Comparison of ENCODE assay signal across 23 cellular contexts in the genomic region with DNA sequence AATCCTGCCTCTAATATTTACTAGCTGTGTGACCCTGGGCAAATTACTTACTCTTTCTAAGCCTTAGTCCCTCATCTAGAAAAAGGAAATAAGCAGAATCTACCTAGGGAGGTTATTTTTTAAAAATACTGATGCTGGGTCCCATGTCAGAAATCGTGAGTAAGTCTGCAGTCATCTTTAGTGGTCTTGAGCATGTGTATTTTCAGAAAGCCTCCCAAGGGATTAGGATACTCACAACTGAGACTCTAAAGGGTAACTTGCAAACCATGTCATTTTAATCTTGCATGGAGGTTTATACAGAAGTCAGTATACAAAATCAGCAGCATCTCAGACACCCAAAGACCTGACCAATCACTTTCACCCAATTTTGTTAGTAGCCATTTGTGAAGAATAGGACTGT. TPM values are rescaled to one million over a fixed set of nuclear protein-coding genes. Genes with fewer than 3 reads are reported as not detected.
DNase-seq lines count a peak whose midpoint lies in the region; ATAC-seq lines count a peak whose summit lies in the region.
"Had no signal": no experiment of that assay in that cellular context is flagged by ENCODE, and none has a peak within 500 bp of the region (broad histone marks: within the 10 kb centered on the region; RNA-seq: fewer than 3 reads in every experiment).

No MANE protein-coding gene starts in this region.

- H3K27ac Mint-ChIP-seq in activated T-cell treated with anti-CD3 and anti-CD28 coated beads, Interleukin-2, amount 50 U/mL, for 24 hours: peak overlapping the region; percentile 8
- peak overlapping the region; percentile 68 for H3K27ac Mint-ChIP-seq in memory B cell
- H3K27ac Mint-ChIP-seq in stimulated activated memory B cell treated with anti-CD40 and anti-IgM and Interleukin-4, amounts not matched to agents 10 μg/mL and 1 μg/mL and 100 μg/mL, for 72 hours: peak overlapping the region; percentile 27
- H3K27ac Mint-ChIP-seq in stimulated activated naive B cell treated with anti-CD40 and anti-IgM and Interleukin-4, amounts not matched to agents 10 μg/mL and 1 μg/mL and 100 μg/mL, for 72 hours: no peak overlapping the region

- H3K4me1 Mint-ChIP-seq in activated T-cell treated with anti-CD3 and anti-CD28 coated beads, Interleukin-2, amount 50 U/mL, for 24 hours (ENCODE audit: low read depth): peaks cover 30% of the 10 kb centered on the region
- peaks cover 25% of the 10 kb centered on the region for H3K4me1 Mint-ChIP-seq in activated T-cell treated with anti-CD3 and anti-CD28 coated beads, Interleukin-2, amount 50 U/mL, for 4 hours (ENCODE audit: low read depth)
- peaks cover 2% of the 10 kb centered on the region for H3K4me1 Mint-ChIP-seq in memory B cell
- peaks cover 8% of the 10 kb centered on the region for H3K4me1 Mint-ChIP-seq in stimulated activated memory B cell treated with anti-CD40 and anti-IgM and Interleukin-4, amounts not matched to agents 10 μg/mL and 1 μg/mL and 100 μg/mL, for 72 hours
- H3K4me1 Mint-ChIP-seq in stimulated activated naive B cell treated with anti-CD40 and anti-IgM and Interleukin-4, amounts not matched to agents 10 μg/mL and 1 μg/mL and 100 μg/mL, for 72 hours: peaks cover 0 to 5% of the 10 kb centered on the region in 2 donors

- no peak for ATAC-seq in activated T-cell treated with anti-CD3 and anti-CD28 coated beads, Interleukin-2, amount 50 U/mL, for 4 hours
- ATAC-seq in memory B cell (ENCODE audit: low read depth): no peak
- no peak for ATAC-seq in stimulated activated memory B cell treated with anti-CD40 and anti-IgM and Interleukin-4, amounts not matched to agents 10 μg/mL and 1 μg/mL and 100 μg/mL, for 72 hours
- ATAC-seq in left ventricle myocardium superior: no peak
- no peak for ATAC-seq in stimulated activated naive B cell treated with anti-CD40 and anti-IgM and Interleukin-4, amounts not matched to agents 10 μg/mL and 1 μg/mL and 100 μg/mL, for 72 hours (replicated peaks)
- ATAC-seq: Panc1 had no signal

- no peaks in the 10 kb centered on the region for H3K27me3 Mint-ChIP-seq in activated T-cell treated with anti-CD3 and anti-CD28 coated beads, Interleukin-2, amount 50 U/mL, for 24 hours
- H3K27me3 Mint-ChIP-seq in activated T-cell treated with anti-CD3 and anti-CD28 coated beads, Interleukin-2, amount 50 U/mL, for 4 hours (ENCODE audit: low read depth): no peaks in the 10 kb centered on the region
- H3K27me3 Mint-ChIP-seq in memory B cell: no peaks in the 10 kb centered on the region
- no peaks in the 10 kb centered on the region for H3K27me3 Mint-ChIP-seq in stimulated activated memory B cell treated with anti-CD40 and anti-IgM and Interleukin-4, amounts not matched to agents 10 μg/mL and 1 μg/mL and 100 μg/mL, for 72 hours
- no peaks in the 10 kb centered on the region for H3K27me3 Mint-ChIP-seq in stimulated activated naive B cell treated with anti-CD40 and anti-IgM and Interleukin-4, amounts not matched to agents 10 μg/mL and 1 μg/mL and 100 μg/mL, for 72 hours
- H3K27me3 Mint-ChIP-seq: CD4-positive, CD25-positive, alpha-beta regulatory T cell had no signal

- H3K4me3 Mint-ChIP-seq in activated T-cell treated with anti-CD3 and anti-CD28 coated beads, Interleukin-2, amount 50 U/mL, for 24 hours: no peak overlapping the region
- no peak overlapping the region for H3K4me3 Mint-ChIP-seq in activated T-cell treated with anti-CD3 and anti-CD28 coated beads, Interleukin-2, amount 50 U/mL, for 4 hours
- no peak overlapping the region for H3K4me3 Mint-ChIP-seq in memory B cell
- H3K4me3 Mint-ChIP-seq in stimulated activated memory B cell treated with anti-CD40 and anti-IgM and Interleukin-4, amounts not matched to agents 10 μg/mL and 1 μg/mL and 100 μg/mL, for 72 hours: no peak overlapping the region
- no peak overlapping the region for H3K4me3 Mint-ChIP-seq in stimulated activated naive B cell treated with anti-CD40 and anti-IgM and Interleukin-4, amounts not matched to agents 10 μg/mL and 1 μg/mL and 100 μg/mL, for 72 hours
- H3K4me3 Mint-ChIP-seq: CD4-positive, CD25-positive, alpha-beta regulatory T cell had no signal

- intact Hi-C loops in left ventricle myocardium superior (cut with micrococcal nuclease): no loop called here

- peaks cover 89% of the 10 kb centered on the region for H3K36me3 Mint-ChIP-seq in activated T-cell treated with anti-CD3 and anti-CD28 coated beads, Interleukin-2, amount 50 U/mL, for 24 hours (ENCODE audit: low read depth)
- peaks cover 36% of the 10 kb centered on the region for H3K36me3 Mint-ChIP-seq in activated T-cell treated with anti-CD3 and anti-CD28 coated beads, Interleukin-2, amount 50 U/mL, for 4 hours (ENCODE audit: insufficient read depth)
- H3K36me3 Mint-ChIP-seq in memory B cell: peaks cover 46% of the 10 kb centered on the region
- H3K36me3 Mint-ChIP-seq in stimulated activated memory B cell treated with anti-CD40 and anti-IgM and Interleukin-4, amounts not matched to agents 10 μg/mL and 1 μg/mL and 100 μg/mL, for 72 hours: peaks cover 72% of the 10 kb centered on the region
- peaks cover 36 to 60% of the 10 kb centered on the region in 2 donors for H3K36me3 Mint-ChIP-seq in stimulated activated naive B cell treated with anti-CD40 and anti-IgM and Interleukin-4, amounts not matched to agents 10 μg/mL and 1 μg/mL and 100 μg/mL, for 72 hours

- no peak for DNase-seq in activated T-cell treated with anti-CD3 and anti-CD28 coated beads, Interleukin-2, amount 50 U/mL, for 24 hours
- no peak for DNase-seq in activated T-cell treated with anti-CD3 and anti-CD28 coated beads, Interleukin-2, amount 50 U/mL, for 4 hours
- peak; percentile 5 for DNase-seq in RPMI7951 (ENCODE audit: low read depth)
- no peak for DNase-seq in memory B cell (ENCODE audit: low spot score in 2 of 2)
- no peak for DNase-seq in left ventricle myocardium superior
- no peak for DNase-seq in germinal center (ENCODE audit: low spot score)
- DNase-seq in stimulated activated naive B cell treated with anti-CD40 and anti-IgM and Interleukin-4, amounts not matched to agents 10 μg/mL and 1 μg/mL and 100 μg/mL, for 72 hours: no peak
- DNase-seq: 8988T; ACHN; CD4-positive, CD25-positive, alpha-beta regulatory T cell; DMS153; DND-41; GOT3; KG1; NCI-H1092; NCI-H1417 treated with DMSO at 0.1 percent for 48 hours; NCI-H1694 treated with DMSO at 0.1 percent for 48 hours; NCI-H2081; NCI-H2227 treated with DMSO at 0.1 percent for 48 hours; NCI-H69; SHP77 treated with DMSO at 0.1 percent for 48 hours had no signal

- H3K9me3 Mint-ChIP-seq in activated T-cell treated with anti-CD3 and anti-CD28 coated beads, Interleukin-2, amount 50 U/mL, for 24 hours: no peaks in the 10 kb centered on the region
- H3K9me3 Mint-ChIP-seq in activated T-cell treated with anti-CD3 and anti-CD28 coated beads, Interleukin-2, amount 50 U/mL, for 4 hours: no peaks in the 10 kb centered on the region
- no peaks in the 10 kb centered on the region for H3K9me3 Mint-ChIP-seq in memory B cell
- H3K9me3 Mint-ChIP-seq in stimulated activated memory B cell treated with anti-CD40 and anti-IgM and Interleukin-4, amounts not matched to agents 10 μg/mL and 1 μg/mL and 100 μg/mL, for 72 hours: no peaks in the 10 kb centered on the region
- H3K9me3 Mint-ChIP-seq in stimulated activated naive B cell treated with anti-CD40 and anti-IgM and Interleukin-4, amounts not matched to agents 10 μg/mL and 1 μg/mL and 100 μg/mL, for 72 hours: no peaks in the 10 kb centered on the region
- H3K9me3 Mint-ChIP-seq: CD4-positive, CD25-positive, alpha-beta regulatory T cell had no signal

RNA-seq across cellular contexts. Expression of gene DSTYK, which starts 43.2 kb away (rescaled TPM):
- total RNA-seq in activated T-cell treated with anti-CD3 and anti-CD28 coated beads, Interleukin-2, amount 50 U/mL, for 4 hours: 10 to 100 TPM; 13.8 to 15.9 (median 15.0) TPM
- 4.4 and 5.0 TPM in 2 replicates for total RNA-seq in RPMI7951 (2014; rRNA removed; shearing (Covaris generic))
- total RNA-seq in left ventricle myocardium superior: 6.1 TPM

RNA-seq across cellular contexts. Expression of gene RBBP5, which starts 46.5 kb away (rescaled TPM):
- total RNA-seq in activated T-cell treated with anti-CD3 and anti-CD28 coated beads, Interleukin-2, amount 50 U/mL, for 4 hours: 10 to 100 TPM; 27.4 to 36.2 (median 31.2) TPM
- 14.1 and 15.6 TPM in 2 replicates for total RNA-seq in RPMI7951 (2014; rRNA removed; shearing (Covaris generic))
- total RNA-seq in left ventricle myocardium superior: 10.9 TPM

RNA-seq across cellular contexts. Expression of gene TMCC2, which starts 59.5 kb away (rescaled TPM):
- 10 to 100 TPM in 2 of 3 donors, 1 to 10 TPM in 1; 7.8 to 13.6 (median 11.5) TPM for total RNA-seq in activated T-cell treated with anti-CD3 and anti-CD28 coated beads, Interleukin-2, amount 50 U/mL, for 4 hours
- total RNA-seq in RPMI7951 (2014; rRNA removed; shearing (Covaris generic)): 0.48 and 1.1 TPM in 2 replicates
- total RNA-seq in left ventricle myocardium superior: 1.3 TPM
